Comparison of ENCODE assay signal across 27 cellular contexts in genomic region chr3:72633534-72633933, GRCh38.
DNase-seq lines count a peak whose midpoint lies in the region; ATAC-seq and TF ChIP-seq lines count a peak whose summit lies in the region.
"Had no signal": no experiment of that assay in that cellular context is flagged by ENCODE, and none has a peak within 500 bp of the region (broad histone marks: within the 10 kb centered on the region; RNA-seq: fewer than 3 reads in every experiment).

No MANE protein-coding gene starts in this region.

- intact Hi-C loops in activated CD4-positive, alpha-beta T cell treated with anti-CD3 and anti-CD28 coated beads for 36 hours (cut with DNase I, micrococcal nuclease) = loop anchor here (5.0 to 10.0 kb wide), 4 partner anchors 151 to 206 kb away; partner anchors contain the start of gene RYBP (in 1 of the 2)
- intact Hi-C loops in colonic mucosa (cut with DNase I) = no loop called here

- CTCF ChIA-PET in activated CD4-positive, alpha-beta T cell treated with anti-CD3 and anti-CD28 coated beads for 36 hours (lab: Charles Lee) = interaction anchor here (0.7 to 1.2 kb wide), 4 partner anchors 90 to 241 kb away, joined by 3 to 4 read pairs (median 3); partner anchors contain the start of gene SHQ1

- H3K27me3 Mint-ChIP-seq in activated CD4-positive, alpha-beta T cell treated with anti-CD3 and anti-CD28 coated beads for 36 hours = peaks cover 4% of the 10 kb centered on the region
- H3K27me3 Mint-ChIP-seq in activated naive CD8-positive, alpha-beta T cell treated with anti-CD3 and anti-CD28 coated beads for 36 hours = peaks cover 13% of the 10 kb centered on the region

- no peaks in the 10 kb centered on the region for H3K4me1 ChIP-seq in colonic mucosa
- H3K4me1 ChIP-seq: Caco-2, gastroesophageal sphincter, HAP-1, right atrium auricular region, upper lobe of right lung had no signal

- H3K4me3 ChIP-seq in colonic mucosa = no peak overlapping the region
- H3K4me3 ChIP-seq: gastroesophageal sphincter, HAP-1, right atrium auricular region, SK-N-MC, upper lobe of right lung had no signal

- no peak overlapping the region for H3K4me3 Mint-ChIP-seq in activated CD4-positive, alpha-beta T cell treated with anti-CD3 and anti-CD28 coated beads for 36 hours
- H3K4me3 Mint-ChIP-seq in activated naive CD8-positive, alpha-beta T cell treated with anti-CD3 and anti-CD28 coated beads for 36 hours = peak overlapping the region; percentile 22
- H3K4me3 Mint-ChIP-seq: B cell had no signal

- no peak overlapping the region for H3K9ac ChIP-seq in colonic mucosa (ENCODE audit: low read depth in 2 of 2, low read length in 2 of 2)

- peak; percentile 25 for ATAC-seq in activated CD4-positive, alpha-beta T cell treated with anti-CD3 and anti-CD28 coated beads for 36 hours
- ATAC-seq in HG03280 (IDR thresholded peaks at IDR 0.05; ENCODE audit: unreplicated experiment) = peak; percentile 46
- ATAC-seq: esophagus mucosa, gastroesophageal sphincter, Panc1, upper lobe of right lung had no signal

- peaks cover 8% of the 10 kb centered on the region for H3K9me3 Mint-ChIP-seq in activated CD4-positive, alpha-beta T cell treated with anti-CD3 and anti-CD28 coated beads for 36 hours (ENCODE audit: low read depth)
- H3K9me3 Mint-ChIP-seq in activated naive CD8-positive, alpha-beta T cell treated with anti-CD3 and anti-CD28 coated beads for 36 hours = no peaks in the 10 kb centered on the region

- DNase-seq in activated CD4-positive, alpha-beta T cell treated with anti-CD3 and anti-CD28 coated beads for 36 hours = peak; percentile 53
- no peak for DNase-seq in activated CD4-positive, alpha-beta T cell treated with anti-CD3 and anti-CD28 coated beads, Interleukin-2, amount 50 U/mL, for 4 hours
- peak; percentile 26 for DNase-seq in ELR (ENCODE audit: low read depth)
- peak; percentile 35 for DNase-seq in activated naive CD8-positive, alpha-beta T cell treated with anti-CD3 and anti-CD28 coated beads for 36 hours
- DNase-seq in CD1c-positive myeloid dendritic cell (ENCODE audit: extremely low spot score) = no peak
- no peak for DNase-seq in colonic mucosa
- DNase-seq in ureter (ENCODE audit: low spot score) = no peak
- DNase-seq: 8988T; activated CD4-positive, CD25-positive, alpha-beta regulatory T cell treated with anti-CD3 and anti-CD28 coated beads, Interleukin-2, amount 50 U/mL, for 72 hours; activated effector memory CD4-positive, alpha-beta T cell treated with anti-CD3 and anti-CD28 coated beads, Interleukin-2, amount 50 U/mL, for 16 hours; Caco-2; cerebellar nuclear complex; effector CD8-positive, alpha-beta T cell; KBM-7; kidney; MV-4-11; NCI-H187; NCI-H345; upper lobe of right lung had no signal

- no peaks in the 10 kb centered on the region for H3K27me3 ChIP-seq in colonic mucosa
- H3K27me3 ChIP-seq: gastroesophageal sphincter, right atrium auricular region, upper lobe of right lung had no signal

- no peak overlapping the region for H3K27ac ChIP-seq in colonic mucosa
- H3K27ac ChIP-seq: gastroesophageal sphincter, right atrium auricular region, SK-N-MC, upper lobe of right lung had no signal

- no peaks in the 10 kb centered on the region for H3K36me3 ChIP-seq in colonic mucosa
- H3K36me3 ChIP-seq: gastroesophageal sphincter, HAP-1, right atrium auricular region, upper lobe of right lung had no signal

- POLR2A ChIA-PET in activated CD4-positive, alpha-beta T cell treated with anti-CD3 and anti-CD28 coated beads for 36 hours (lab: Charles Lee) = interaction anchor here (0.5 to 1.0 kb wide), 5 partner anchors 109 to 634 kb away, joined by 3 to 4 read pairs (median 3); no protein-coding TSS in a partner anchor

- peaks cover 2% of the 10 kb centered on the region for H3K36me3 Mint-ChIP-seq in activated CD4-positive, alpha-beta T cell treated with anti-CD3 and anti-CD28 coated beads for 36 hours (ENCODE audit: low read depth)
- no peaks in the 10 kb centered on the region for H3K36me3 Mint-ChIP-seq in activated naive CD8-positive, alpha-beta T cell treated with anti-CD3 and anti-CD28 coated beads for 36 hours

- peak overlapping the region; percentile 75 for H3K27ac Mint-ChIP-seq in activated CD4-positive, alpha-beta T cell treated with anti-CD3 and anti-CD28 coated beads for 36 hours
- peak overlapping the region; percentile 57 for H3K27ac Mint-ChIP-seq in activated naive CD8-positive, alpha-beta T cell treated with anti-CD3 and anti-CD28 coated beads for 36 hours
- H3K27ac Mint-ChIP-seq: B cell had no signal

- H3K9me3 ChIP-seq in colonic mucosa = no peaks in the 10 kb centered on the region
- H3K9me3 ChIP-seq: Caco-2, gastroesophageal sphincter, HAP-1, right atrium auricular region, upper lobe of right lung had no signal

- TF ChIP-seq CTCF in colonic mucosa (IDR thresholded peaks at IDR 0.05) = no peak

- H3K4me1 Mint-ChIP-seq in activated CD4-positive, alpha-beta T cell treated with anti-CD3 and anti-CD28 coated beads for 36 hours = peaks cover 47% of the 10 kb centered on the region
- peaks cover 34% of the 10 kb centered on the region for H3K4me1 Mint-ChIP-seq in activated naive CD8-positive, alpha-beta T cell treated with anti-CD3 and anti-CD28 coated beads for 36 hours

Comparison
In these comparisons a context has a peak if more than half of its experiments do, and no peak if none do; other contexts are left out.
1. DNase-seq: peak in activated CD4-positive, alpha-beta T cell treated with anti-CD3 and anti-CD28 coated beads for 36 hours (single experiment), ELR (single experiment) and activated naive CD8-positive, alpha-beta T cell treated with anti-CD3 and anti-CD28 coated beads for 36 hours (single experiment); none in activated CD4-positive, alpha-beta T cell treated with anti-CD3 and anti-CD28 coated beads, Interleukin-2, amount 50 U/mL, for 4 hours (0 of 2), CD1c-positive myeloid dendritic cell (single experiment), colonic mucosa (single experiment) and ureter (single experiment).